In the genomic region with DNA sequence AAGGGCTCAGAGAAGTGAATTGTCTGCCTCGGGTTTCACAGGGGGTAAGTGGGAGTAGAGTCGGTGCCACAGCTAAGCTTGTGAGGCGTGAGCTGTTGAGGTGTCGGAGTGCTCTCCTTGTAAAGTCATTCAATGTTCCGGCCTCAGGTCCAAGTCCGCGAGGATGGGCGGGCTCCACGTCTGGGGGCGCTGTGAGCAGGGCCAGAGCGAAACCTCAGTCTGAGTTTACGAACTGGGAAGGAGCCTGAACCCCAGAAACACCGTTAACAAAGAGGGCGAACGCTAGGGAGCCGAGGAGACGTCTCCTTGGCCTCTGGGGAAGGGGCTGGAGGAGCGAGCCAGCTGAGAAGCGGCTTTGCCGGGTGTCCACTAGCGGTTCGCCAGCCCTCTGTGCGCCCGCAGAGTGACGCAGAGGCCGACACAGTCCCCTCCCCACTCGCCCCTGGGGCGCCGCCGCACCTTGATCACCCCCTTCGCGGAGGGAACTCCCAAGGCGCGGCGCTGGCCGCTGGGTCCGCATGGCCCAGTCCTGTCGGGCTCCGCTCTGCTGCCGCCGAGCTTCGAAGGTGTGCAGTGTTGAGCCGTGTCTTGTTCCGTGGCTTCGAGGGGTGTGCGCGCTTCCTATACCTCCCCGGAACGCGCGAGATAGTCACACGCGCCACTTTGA, we compare ENCODE assay signal across 14 cellular contexts. TPM values are rescaled to one million over a fixed set of nuclear protein-coding genes. Genes with fewer than 3 reads are reported as not detected.
DNase-seq lines count a peak whose midpoint lies in the region; ATAC-seq, FAIRE-seq and TF ChIP-seq lines count a peak whose summit lies in the region.
"Had no signal": no experiment of that assay in that cellular context is flagged by ENCODE, and none has a peak within 500 bp of the region (broad histone marks: within the 10 kb centered on the region; RNA-seq: fewer than 3 reads in every experiment).

No MANE protein-coding gene starts in this region.

- H3K27me3 Mint-ChIP-seq in activated CD4-positive, alpha-beta T cell treated with anti-CD3 and anti-CD28 coated beads, Interleukin-2, amount 10 ng/mL, durations not matched to agents 24 days and 14 days, result peaks cover 58% of the 10 kb centered on the region
- H3K27me3 Mint-ChIP-seq in chondrocyte (ENCODE audit: low read depth), result peaks cover 43% of the 10 kb centered on the region
- H3K27me3 Mint-ChIP-seq in stimulated activated naive CD8-positive, alpha-beta T cell treated with anti-CD3 and anti-CD28 coated beads, Interleukin-15, amount 100 ng/mL, for 72 hours, result peaks cover 86% of the 10 kb centered on the region

- POLR2A ChIA-PET in HepG2 (lab: Yijun Ruan, JAX), result no interaction called here

- TF ChIP-seq CTCF in chondrocyte (IDR thresholded peaks at IDR 0.05) (no peak), HepG2 (CRISPR knock-in tag; IDR thresholded peaks at IDR 0.05) (no peak)

- no peaks in the 10 kb centered on the region for H3K9me3 ChIP-seq in HepG2 (ENCODE audit: low read length)
- H3K9me3 ChIP-seq: heart left ventricle had no signal

- no peak overlapping the region for H3K4me3 ChIP-seq in HepG2 (replicated peaks in 1 of 3; ENCODE audit: insufficient read depth in 1 of 3, low read depth in 2 of 3, low read length in 3 of 3)

- BruUV-seq in HepG2 (replicated peaks; lab: Mats Ljungman, UMichigan), result no TSS peak

- H3K27ac Mint-ChIP-seq in activated CD4-positive, alpha-beta T cell treated with anti-CD3 and anti-CD28 coated beads, Interleukin-2, amount 10 ng/mL, durations not matched to agents 24 days and 14 days, result no peak overlapping the region
- no peak overlapping the region for H3K27ac Mint-ChIP-seq in chondrocyte (ENCODE audit: unreplicated experiment)
- no peak overlapping the region for H3K27ac Mint-ChIP-seq in stimulated activated naive CD8-positive, alpha-beta T cell treated with anti-CD3 and anti-CD28 coated beads, Interleukin-15, amount 100 ng/mL, for 72 hours
- H3K27ac Mint-ChIP-seq: effector memory CD8-positive, alpha-beta T cell had no signal

- TF ChIP-seq POLR2A in HepG2 (IDR thresholded peaks at IDR 0.05; ENCODE audit: insufficient read depth in 1 of 2, low read depth in 2 of 2, low read length in 2 of 2), result 0 out of 4 replicates have a peak, but pooled peaks of 1 of the 2 experiments have one; percentile 21

- peaks cover 1 to 3% of the 10 kb centered on the region in 2 experiments; a peak in 3 of 5 replicates for H3K36me3 ChIP-seq in HepG2 (replicated peaks in 1 of 2; ENCODE audit: control insufficient read depth in 1 of 2, insufficient read depth in 2 of 2, low read length in 2 of 2)

- H3K27me3 ChIP-seq in HepG2 (ENCODE audit: control insufficient read depth in 1 of 2, insufficient read depth in 2 of 2, low read length in 2 of 2), result no peaks in the 10 kb centered on the region

- H3K9ac ChIP-seq in HepG2 (ENCODE audit: insufficient read depth, low read depth, low read length), result no peak overlapping the region

- ATAC-seq in HepG2 (no peak), GM21423 (IDR thresholded peaks at IDR 0.05; ENCODE audit: unreplicated experiment) (no peak)
- no peak for ATAC-seq in stimulated activated naive CD8-positive, alpha-beta T cell treated with anti-CD3 and anti-CD28 coated beads, Interleukin-15, amount 100 ng/mL, for 72 hours
- ATAC-seq: effector memory CD8-positive, alpha-beta T cell; T-cell had no signal

- H3K36me3 Mint-ChIP-seq in activated CD4-positive, alpha-beta T cell treated with anti-CD3 and anti-CD28 coated beads, Interleukin-2, amount 10 ng/mL, durations not matched to agents 24 days and 14 days (ENCODE audit: low read depth), result peaks cover 7% of the 10 kb centered on the region
- peaks cover 1% of the 10 kb centered on the region for H3K36me3 Mint-ChIP-seq in chondrocyte (ENCODE audit: low read depth)
- H3K36me3 Mint-ChIP-seq: T-cell had no signal

- no peak overlapping the region for H3K4me2 ChIP-seq in HepG2 (ENCODE audit: low read depth, low read length)

- intact Hi-C loops in activated CD4-positive, alpha-beta T cell treated with anti-CD3 and anti-CD28 coated beads, Interleukin-2, amount 10 ng/mL, durations not matched to agents 24 days and 14 days (cut with micrococcal nuclease), result loop anchor here (2.0 to 10.0 kb wide), 4 partner anchors 337 to 1233 kb away; partner anchors contain the start of gene IRX6
- intact Hi-C loops in HepG2 (cut with micrococcal nuclease; ENCODE audit: unreplicated experiment), result loop anchor here (10.0 kb wide), 4 partner anchors 337 to 737 kb away; no protein-coding TSS in a partner anchor

- no peak for FAIRE-seq in HepG2 (lab: Jason Lieb, UNC)
- FAIRE-seq: urothelium cell line had no signal

- H3K79me2 ChIP-seq in HepG2 (ENCODE audit: insufficient read depth, low read length), result peaks cover 19% of the 10 kb centered on the region

- H2AFZ ChIP-seq in HepG2 (ENCODE audit: low read length), result no peak overlapping the region

- no peak for TF ChIP-seq EP300 in HepG2 (IDR thresholded peaks at IDR 0.05; ENCODE audit: low read depth in 2 of 2, low read length in 2 of 2)
- no peak for TF ChIP-seq EP300 in HepG2 (CRISPR knock-in tag; IDR thresholded peaks at IDR 0.05; ENCODE audit: borderline replicate concordance)

- WGBS in HepG2 (ENCODE audit: low lambda C conversion rate), result 98% methylated on average over 53 of the region's 53 CpGs

- DNase-seq in activated CD4-positive, alpha-beta T cell treated with anti-CD3 and anti-CD28 coated beads, Interleukin-2, amount 10 ng/mL, durations not matched to agents 24 days and 14 days, result no peak
- DNase-seq in activated CD4-positive, alpha-beta T cell treated with anti-CD3 and anti-CD28 coated beads, Interleukin-2, amount 50 U/mL, for 48 hours, result no peak
- no peak for DNase-seq in chondrocyte (ENCODE audit: low spot score)
- DNase-seq in HepG2 (ENCODE audit: low spot score), result no peak
- DNase-seq in stimulated activated naive CD8-positive, alpha-beta T cell treated with anti-CD3 and anti-CD28 coated beads, Interleukin-15, amount 100 ng/mL, for 72 hours, result no peak
- no peak for DNase-seq in GM19238 (ENCODE audit: insufficient read length, low spot score)
- no peak for DNase-seq in effector CD8-positive, alpha-beta T cell (lab: John Stamatoyannopoulos, UW)
- DNase-seq: effector memory CD8-positive, alpha-beta T cell; GOT3; NCI-H1694 treated with DMSO at 0.1 percent for 48 hours; T-cell had no signal

- TF ChIP-seq RAD21 in HepG2 (CRISPR knock-in tag; IDR thresholded peaks at IDR 0.05), result no peak

- in situ Hi-C loops in HepG2 (cut with HindIII; ENCODE audit: extremely low pct_ligation_motif_present, low pct_unique_long_range_greater_than_20kb), result loop anchor here (10.0 kb wide), 1 partner anchor 507 kb away; no protein-coding TSS in a partner anchor

- no peak overlapping the region for H3K27ac ChIP-seq in HepG2 (ENCODE audit: extremely low read length, insufficient read depth, low read length)

- H3K4me1 Mint-ChIP-seq in activated CD4-positive, alpha-beta T cell treated with anti-CD3 and anti-CD28 coated beads, Interleukin-2, amount 10 ng/mL, durations not matched to agents 24 days and 14 days, result peaks cover 25% of the 10 kb centered on the region
- H3K4me1 Mint-ChIP-seq in chondrocyte (ENCODE audit: low read depth), result peaks cover 22% of the 10 kb centered on the region
- H3K4me1 Mint-ChIP-seq in stimulated activated naive CD8-positive, alpha-beta T cell treated with anti-CD3 and anti-CD28 coated beads, Interleukin-15, amount 100 ng/mL, for 72 hours, result peaks cover 57% of the 10 kb centered on the region

- H3K4me1 ChIP-seq in HepG2 (ENCODE audit: insufficient read depth, low read length), result peaks cover 45% of the 10 kb centered on the region

- peak overlapping the region; percentile 31 for H3K4me3 Mint-ChIP-seq in activated CD4-positive, alpha-beta T cell treated with anti-CD3 and anti-CD28 coated beads, Interleukin-2, amount 10 ng/mL, durations not matched to agents 24 days and 14 days
- H3K4me3 Mint-ChIP-seq in chondrocyte (ENCODE audit: unreplicated experiment), result peak overlapping the region; percentile 63
- peak overlapping the region; percentile 68 to 75 for H3K4me3 Mint-ChIP-seq in stimulated activated naive CD8-positive, alpha-beta T cell treated with anti-CD3 and anti-CD28 coated beads, Interleukin-15, amount 100 ng/mL, for 72 hours
- H3K4me3 Mint-ChIP-seq: effector memory CD8-positive, alpha-beta T cell had no signal

- H4K20me1 ChIP-seq in HepG2 (ENCODE audit: insufficient read depth, low read length), result no peaks in the 10 kb centered on the region

- CTCF ChIA-PET in HepG2 (lab: Yijun Ruan, JAX; ENCODE audit: low intra/inter-chr PET ratio, low total read pairs), result no interaction called here

- H3K9me3 Mint-ChIP-seq in activated CD4-positive, alpha-beta T cell treated with anti-CD3 and anti-CD28 coated beads, Interleukin-2, amount 10 ng/mL, durations not matched to agents 24 days and 14 days, result peaks cover 3% of the 10 kb centered on the region
- H3K9me3 Mint-ChIP-seq in chondrocyte (ENCODE audit: low read depth), result no peaks in the 10 kb centered on the region
- H3K9me3 Mint-ChIP-seq in stimulated activated naive CD8-positive, alpha-beta T cell treated with anti-CD3 and anti-CD28 coated beads, Interleukin-15, amount 100 ng/mL, for 72 hours, result no peaks in the 10 kb centered on the region
- H3K9me3 Mint-ChIP-seq: effector memory CD8-positive, alpha-beta T cell; T-cell had no signal

RNA-seq across cellular contexts. Expression of gene IRX3, which starts 4.9 kb away (rescaled TPM):
- 0.43 and 1.4 TPM in 2 replicates for total RNA-seq in activated CD4-positive, alpha-beta T cell treated with anti-CD3 and anti-CD28 coated beads, Interleukin-2, amount 10 ng/mL, durations not matched to agents 24 days and 14 days
- 0.47 to 0.85 TPM (median 0.56 TPM) in 3 replicates for total RNA-seq in chondrocyte
- total RNA-seq in HepG2 (2016; rRNA removed; fragmentation: Illumina TruSeq; extraction: Trizol), result 10.0 and 16.4 TPM in 2 replicates
- 6.5 and 10.3 TPM in 2 replicates for total RNA-seq in HepG2 (2016; cell fraction: cytosol; rRNA removed; fragmentation: Illumina TruSeq; extraction: Trizol; ENCODE audit: low read depth)
- total RNA-seq in HepG2 (2016; cell fraction: insoluble cytoplasmic fraction; rRNA removed; fragmentation: Illumina TruSeq; extraction: Trizol), result 9.4 and 16.4 TPM in 2 replicates
- 11.6 and 16.3 TPM in 2 replicates for total RNA-seq in HepG2 (2016; cell fraction: membrane; rRNA removed; fragmentation: Illumina TruSeq; extraction: Trizol)
- total RNA-seq in HepG2 (2016; cell fraction: nucleus; rRNA removed; fragmentation: Illumina TruSeq; extraction: Trizol), result 7.9 TPM in 2 replicates
- polyA plus RNA-seq in HepG2 (2011; rRNA removed), result 9.2 and 11.5 TPM in 2 replicates
- 8.9 and 15.1 TPM in 2 replicates for polyA plus RNA-seq in HepG2 (2011; cell fraction: cytosol; rRNA removed)
- 24.5 and 27.5 TPM in 2 replicates for polyA plus RNA-seq in HepG2 (2011; cell fraction: nucleus; rRNA removed)
- 17.0 and 17.3 TPM in 2 replicates for polyA plus RNA-seq in HepG2 (2012)
- polyA plus RNA-seq in HepG2 (2016; cell fraction: cytosol; fragmentation: Illumina TruSeq; extraction: Trizol; ENCODE audit: low read depth), result 8.2 and 10.6 TPM in 2 replicates
- 24.9 and 27.8 TPM in 2 replicates for polyA plus RNA-seq in HepG2 (2016; cell fraction: insoluble cytoplasmic fraction; fragmentation: Illumina TruSeq; extraction: Trizol; ENCODE audit: low read depth)
- 13.8 and 17.4 TPM in 2 replicates for polyA plus RNA-seq in HepG2 (2016; cell fraction: membrane; fragmentation: Illumina TruSeq; extraction: Trizol; ENCODE audit: low read depth)
- polyA plus RNA-seq in HepG2 (2016; cell fraction: nucleus; fragmentation: Illumina TruSeq; extraction: Trizol; ENCODE audit: insufficient read depth, low read depth), result 19.5 and 21.3 TPM in 2 replicates
- 3.2 and 12.8 TPM in 2 replicates for polyA minus RNA-seq in HepG2 (2011; rRNA and poly(A)+ RNA removed; ENCODE audit: low replicate concordance)
- polyA minus RNA-seq in HepG2 (2011; cell fraction: cytosol; rRNA and poly(A)+ RNA removed), result 11.8 and 14.5 TPM in 2 replicates
- 11.8 and 12.5 TPM in 2 replicates for polyA minus RNA-seq in HepG2 (2011; cell fraction: nucleus; rRNA and poly(A)+ RNA removed)
